10 cellular contexts compared by ENCODE assay signal in genomic region chr11:35178862-35179261, GRCh38. TPM values are rescaled to one million over a fixed set of nuclear protein-coding genes. Genes with fewer than 3 reads are reported as not detected.
DNase-seq lines count a peak whose midpoint lies in the region; ATAC-seq lines count a peak whose summit lies in the region.
"Had no signal": no experiment of that assay in that cellular context is flagged by ENCODE, and none has a peak within 500 bp of the region (broad histone marks: within the 10 kb centered on the region; RNA-seq: fewer than 3 reads in every experiment).

No MANE protein-coding gene starts in this region.

- H3K4me1 Mint-ChIP-seq in CD4-positive, CD25-positive, alpha-beta regulatory T cell = peaks cover 69 to 92% (median 85%) of the 10 kb centered on the region in 4 donors
- H3K4me1 Mint-ChIP-seq in activated naive CD8-positive, alpha-beta T cell treated with anti-CD3 and anti-CD28 coated beads for 36 hours = peaks cover 86% of the 10 kb centered on the region

- H3K4me1 ChIP-seq in CD4-positive, CD25-positive, alpha-beta regulatory T cell (ENCODE audit: control insufficient read depth, insufficient read depth, low read length, poor library complexity, severe bottlenecking) = peaks cover 92% of the 10 kb centered on the region
- H3K4me1 ChIP-seq in muscle layer of colon (ENCODE audit: insufficient read depth, low read length) = peaks cover 56% of the 10 kb centered on the region

- no peaks in the 10 kb centered on the region for H3K27me3 Mint-ChIP-seq in CD4-positive, CD25-positive, alpha-beta regulatory T cell
- H3K27me3 Mint-ChIP-seq in activated naive CD8-positive, alpha-beta T cell treated with anti-CD3 and anti-CD28 coated beads for 36 hours = no peaks in the 10 kb centered on the region

- H3K27ac Mint-ChIP-seq in CD4-positive, CD25-positive, alpha-beta regulatory T cell = peak overlapping the region; percentile 91 to 100 (median 94)
- peak overlapping the region; percentile 88 for H3K27ac Mint-ChIP-seq in activated naive CD8-positive, alpha-beta T cell treated with anti-CD3 and anti-CD28 coated beads for 36 hours

- H3K9ac ChIP-seq in muscle layer of colon (ENCODE audit: low read length) = no peak overlapping the region

- H3K9me3 ChIP-seq in CD4-positive, CD25-positive, alpha-beta regulatory T cell (ENCODE audit: control insufficient read depth in 2 of 2, low read length in 2 of 2) = no peaks in the 10 kb centered on the region
- H3K9me3 ChIP-seq in muscle layer of colon (ENCODE audit: low read length) = no peaks in the 10 kb centered on the region

- no peaks in the 10 kb centered on the region for H3K27me3 ChIP-seq in CD4-positive, CD25-positive, alpha-beta regulatory T cell (ENCODE audit: control insufficient read depth, insufficient read depth, low read length)
- no peaks in the 10 kb centered on the region for H3K27me3 ChIP-seq in muscle layer of colon (ENCODE audit: control insufficient read depth in 1 of 2, insufficient read depth in 2 of 2, low read length in 2 of 2)

- ATAC-seq in CD4-positive, CD25-positive, alpha-beta regulatory T cell (ENCODE audit: low read depth in 2 of 2) = no peak
- no peak for ATAC-seq in GM18907 (IDR thresholded peaks at IDR 0.05; ENCODE audit: unreplicated experiment)

- peak overlapping the region; percentile 67 for H3K4me3 ChIP-seq in CD4-positive, CD25-positive, alpha-beta regulatory T cell (ENCODE audit: low read depth, low read length)
- no peak overlapping the region for H3K4me3 ChIP-seq in muscle layer of colon (ENCODE audit: low read depth in 1 of 2, low read length in 2 of 2)

- no peak for DNase-seq in CD4-positive, CD25-positive, alpha-beta regulatory T cell
- DNase-seq in LHCN-M2 (ENCODE audit: low read depth) (peak; percentile 39), substantia nigra (lab: John Stamatoyannopoulos, UW) (no peak), hippocampal formation (lab: John Stamatoyannopoulos, UW) (no peak), KG1 (lab: John Stamatoyannopoulos, UW) (no peak)
- DNase-seq in activated naive CD8-positive, alpha-beta T cell treated with anti-CD3 and anti-CD28 coated beads for 36 hours = peak; percentile 38
- DNase-seq: DMS79 treated with DMSO at 0.1 percent for 48 hours; stimulated activated CD8-positive, alpha-beta memory T cell treated with anti-CD3 and anti-CD28 coated beads, Interleukin-4, amount 100 ng/mL, for 48 hours had no signal

- H3K9me3 Mint-ChIP-seq in CD4-positive, CD25-positive, alpha-beta regulatory T cell = no peaks in the 10 kb centered on the region
- peaks cover 2% of the 10 kb centered on the region for H3K9me3 Mint-ChIP-seq in activated naive CD8-positive, alpha-beta T cell treated with anti-CD3 and anti-CD28 coated beads for 36 hours

- peak overlapping the region; percentile 36 to 79 (median 66) for H3K4me3 Mint-ChIP-seq in CD4-positive, CD25-positive, alpha-beta regulatory T cell
- H3K4me3 Mint-ChIP-seq in activated naive CD8-positive, alpha-beta T cell treated with anti-CD3 and anti-CD28 coated beads for 36 hours = peak overlapping the region; percentile 19

- peak overlapping the region; percentile 70 for H3K27ac ChIP-seq in CD4-positive, CD25-positive, alpha-beta regulatory T cell (ENCODE audit: insufficient read depth, low read length, poor library complexity, severe bottlenecking)
- H3K27ac ChIP-seq in muscle layer of colon (ENCODE audit: low read depth, low read length) = peak overlapping the region; percentile 6
- no peak overlapping the region for H3K27ac ChIP-seq in substantia nigra (ENCODE audit: low read depth, low read length, poor library complexity, severe bottlenecking)

- H3K36me3 Mint-ChIP-seq in CD4-positive, CD25-positive, alpha-beta regulatory T cell = peaks cover 74% of the 10 kb centered on the region
- H3K36me3 Mint-ChIP-seq in activated naive CD8-positive, alpha-beta T cell treated with anti-CD3 and anti-CD28 coated beads for 36 hours = peaks cover 82% of the 10 kb centered on the region

- H3K36me3 ChIP-seq in CD4-positive, CD25-positive, alpha-beta regulatory T cell (ENCODE audit: control insufficient read depth, insufficient read depth, low read length) = peaks cover 74% of the 10 kb centered on the region
- peaks cover 55% of the 10 kb centered on the region for H3K36me3 ChIP-seq in muscle layer of colon (ENCODE audit: insufficient read depth, low read length)

RNA-seq across cellular contexts. Expression of gene CD44, which starts 39.9 kb away (rescaled TPM):
- total RNA-seq in CD4-positive, CD25-positive, alpha-beta regulatory T cell = 1,181 TPM
- polyA plus RNA-seq in CD4-positive, CD25-positive, alpha-beta regulatory T cell = 100 to 1,000 TPM; 441 to 539 (median 477) TPM
- total RNA-seq in LHCN-M2 (2014; rRNA removed) = 215 and 235 TPM in 2 replicates
- polyA plus RNA-seq in LHCN-M2 (2012) = 292 TPM
- total RNA-seq in activated naive CD8-positive, alpha-beta T cell treated with anti-CD3 and anti-CD28 coated beads for 36 hours = 100 to 1,000 TPM; 380 to 428 TPM

Comparison
In these comparisons a context has a peak if more than half of its experiments do, and no peak if none do; other contexts are left out.
1. DNase-seq: peak in LHCN-M2 (single experiment) and activated naive CD8-positive, alpha-beta T cell treated with anti-CD3 and anti-CD28 coated beads for 36 hours (single experiment); none in CD4-positive, CD25-positive, alpha-beta regulatory T cell (0 of 3), substantia nigra (0 of 49), hippocampal formation (0 of 2) and KG1 (single experiment).